8 cellular contexts compared by ENCODE assay signal in genomic region chr10:11515596-11516418, GRCh38.
DNase-seq lines count a peak whose midpoint lies in the region; ATAC-seq and TF ChIP-seq lines count a peak whose summit lies in the region.

No MANE protein-coding gene starts in this region.

- H3K9me3 Mint-ChIP-seq in activated naive CD4-positive, alpha-beta T cell treated with anti-CD3 and anti-CD28 coated beads, Interleukin-2, amount 50 U/mL, for 72 hours: no peaks in the 10 kb centered on the region
- H3K9me3 Mint-ChIP-seq in activated T-helper 2 cell treated with anti-CD3 and anti-CD28 coated beads, Interferon-gamma antibody, Interleukin-2, Interleukin-4, amounts not matched to agents 10 μg/mL and 5 μg/mL and 100 μg/mL, durations not matched to agents 14 hours and 24 hours and 36 hours: no peaks in the 10 kb centered on the region

- peak; percentile 48 for DNase-seq in Caki2 (ENCODE audit: low read depth)
- peak; percentile 23 for DNase-seq in NOMO-1 treated with dmso at 0.1 percent for 144 hours (lab: John Stamatoyannopoulos, UW; ENCODE audit: unreplicated experiment)
- DNase-seq in activated naive CD4-positive, alpha-beta T cell treated with anti-CD3 and anti-CD28 coated beads, Interleukin-2, amount 50 U/mL, for 72 hours (ENCODE audit: low spot score in 2 of 2): peak in 1 of 2 donors; percentile 31
- DNase-seq in heart left ventricle: peak in 4 of 5 donors; percentile 29 to 41 (median 36)
- no peak for DNase-seq in sciatic nerve (ENCODE audit: low spot score)
- no peak for DNase-seq in activated T-helper 2 cell treated with anti-CD3 and anti-CD28 coated beads, Interferon-gamma antibody, Interleukin-2, Interleukin-4, amounts not matched to agents 10 μg/mL and 5 μg/mL and 100 μg/mL, durations not matched to agents 14 hours and 24 hours and 36 hours (ENCODE audit: low spot score)

- no peaks in the 10 kb centered on the region for H3K36me3 Mint-ChIP-seq in activated naive CD4-positive, alpha-beta T cell treated with anti-CD3 and anti-CD28 coated beads, Interleukin-2, amount 50 U/mL, for 72 hours
- H3K36me3 Mint-ChIP-seq in activated T-helper 2 cell treated with anti-CD3 and anti-CD28 coated beads, Interferon-gamma antibody, Interleukin-2, Interleukin-4, amounts not matched to agents 10 μg/mL and 5 μg/mL and 100 μg/mL, durations not matched to agents 14 hours and 24 hours and 36 hours (ENCODE audit: low read depth): no peaks in the 10 kb centered on the region

- no peak overlapping the region for H3K27ac ChIP-seq in heart left ventricle

- in situ Hi-C loops in Caki2 (cut with HindIII; ENCODE audit: low pct_unique_long_range_greater_than_20kb, low sequenced_read_pairs): no loop called here

- no peaks in the 10 kb centered on the region for H3K36me3 ChIP-seq in heart left ventricle

- intact Hi-C loops in heart left ventricle (cut with DNase I) (loop anchor here in 9 of 10 donors (1.0 to 5.0 kb wide), 8 partner anchors 96 to 243 kb away; partner anchors contain the start of gene USP6NL (in 2 of the 9)), sciatic nerve (cut with DNase I) (loop anchor here (5.0 kb wide), 1 partner anchor 211 kb away; no protein-coding TSS in a partner anchor)
- intact Hi-C loops in activated T-helper 2 cell treated with anti-CD3 and anti-CD28 coated beads, Interferon-gamma antibody, Interleukin-2, Interleukin-4, amounts not matched to agents 10 μg/mL and 5 μg/mL and 100 μg/mL, durations not matched to agents 14 hours and 24 hours and 36 hours (cut with micrococcal nuclease): loop anchor here (1.0 to 10.0 kb wide), 4 partner anchors 96 to 242 kb away; partner anchors contain the start of gene USP6NL

- peak; percentile 20 for ATAC-seq in GM19025 (IDR thresholded peaks at IDR 0.05; ENCODE audit: low read depth, unreplicated experiment)
- ATAC-seq in HG03280 (IDR thresholded peaks at IDR 0.05; ENCODE audit: unreplicated experiment): peak; percentile 20
- ATAC-seq in activated naive CD4-positive, alpha-beta T cell treated with anti-CD3 and anti-CD28 coated beads, Interleukin-2, amount 50 U/mL, for 72 hours: peak; percentile 43 to 67
- ATAC-seq in heart left ventricle: peak in 3 of 4 donors; percentile 76 to 90 (median 86)
- ATAC-seq in sciatic nerve: peak; percentile 92

- peak; percentile 67 to 95 (median 86) for TF ChIP-seq CTCF in heart left ventricle (IDR thresholded peaks at IDR 0.05)

- WGBS in heart left ventricle, 4 donors: 14 to 22% (median 16%) methylated on average over 5 of the region's 5 CpGs

- no peaks in the 10 kb centered on the region for H3K9me3 ChIP-seq in heart left ventricle

- H3K27me3 Mint-ChIP-seq in activated T-helper 2 cell treated with anti-CD3 and anti-CD28 coated beads, Interferon-gamma antibody, Interleukin-2, Interleukin-4, amounts not matched to agents 10 μg/mL and 5 μg/mL and 100 μg/mL, durations not matched to agents 14 hours and 24 hours and 36 hours (ENCODE audit: low read depth): peaks cover 55% of the 10 kb centered on the region

- no peak overlapping the region for H3K4me3 Mint-ChIP-seq in activated T-helper 2 cell treated with anti-CD3 and anti-CD28 coated beads, Interferon-gamma antibody, Interleukin-2, Interleukin-4, amounts not matched to agents 10 μg/mL and 5 μg/mL and 100 μg/mL, durations not matched to agents 14 hours and 24 hours and 36 hours (ENCODE audit: low read depth)

- peak overlapping the region in 1 of 2 donors; percentile 84 for H3K27ac Mint-ChIP-seq in activated naive CD4-positive, alpha-beta T cell treated with anti-CD3 and anti-CD28 coated beads, Interleukin-2, amount 50 U/mL, for 72 hours
- H3K27ac Mint-ChIP-seq in activated T-helper 2 cell treated with anti-CD3 and anti-CD28 coated beads, Interferon-gamma antibody, Interleukin-2, Interleukin-4, amounts not matched to agents 10 μg/mL and 5 μg/mL and 100 μg/mL, durations not matched to agents 14 hours and 24 hours and 36 hours: no peak overlapping the region

- H3K4me1 Mint-ChIP-seq in activated T-helper 2 cell treated with anti-CD3 and anti-CD28 coated beads, Interferon-gamma antibody, Interleukin-2, Interleukin-4, amounts not matched to agents 10 μg/mL and 5 μg/mL and 100 μg/mL, durations not matched to agents 14 hours and 24 hours and 36 hours (ENCODE audit: low read depth): peaks cover 11% of the 10 kb centered on the region

- H3K27me3 ChIP-seq in heart left ventricle: no peaks in the 10 kb centered on the region

- no peak overlapping the region for H3K4me3 ChIP-seq in heart left ventricle

- peaks cover 0 to 15% (median 3%) of the 10 kb centered on the region in 12 donors for H3K4me1 ChIP-seq in heart left ventricle

- TF ChIP-seq POLR2A in heart left ventricle (IDR thresholded peaks at IDR 0.05): no peak

Comparison
In these comparisons a context has a peak if more than half of its experiments do, and no peak if none do; other contexts are left out.
1. DNase-seq: peak in Caki2 (single experiment), NOMO-1 treated with dmso at 0.1 percent for 144 hours (single experiment) and heart left ventricle (4 of 5); none in sciatic nerve (single experiment) and activated T-helper 2 cell treated with anti-CD3 and anti-CD28 coated beads, Interferon-gamma antibody, Interleukin-2, Interleukin-4, amounts not matched to agents 10 μg/mL and 5 μg/mL and 100 μg/mL, durations not matched to agents 14 hours and 24 hours and 36 hours (single experiment).
2. ATAC-seq: peak in every context shown above with its lines; median percentile 92 in sciatic nerve; 86 in heart left ventricle; 55 in activated naive CD4-positive, alpha-beta T cell treated with anti-CD3 and anti-CD28 coated beads, Interleukin-2, amount 50 U/mL, for 72 hours; 20 in GM19025; 20 in HG03280.